In genomic region chr1:248850536-248851251, GRCh38 we compare ENCODE assay signal across 2 cellular contexts.
TF ChIP-seq lines count a peak whose summit lies in the region.

No MANE protein-coding gene starts in this region.

TF ChIP-seq in GM23338, 12 proteins besides CTCF, POLR2A, EP300 and RAD21:
- TF ChIP-seq ZNF331 (CRISPR knock-in tag; IDR thresholded peaks at IDR 0.05; ENCODE audit: low read depth) = no peak
- TF ChIP-seq ZNF462 (CRISPR knock-in tag; IDR thresholded peaks at IDR 0.05) = no peak
- no peak for TF ChIP-seq NANOG (IDR thresholded peaks at IDR 0.05; ENCODE audit: borderline replicate concordance)
- no peak for TF ChIP-seq CREB1 (CRISPR knock-in tag; IDR thresholded peaks at IDR 0.05; ENCODE audit: low read depth)
- no peak; the same call in 1 of the 2 replicates for TF ChIP-seq POLR2AphosphoS5 (IDR thresholded peaks at IDR 0.05; ENCODE audit: low read depth)
- TF ChIP-seq, protein P1, sequence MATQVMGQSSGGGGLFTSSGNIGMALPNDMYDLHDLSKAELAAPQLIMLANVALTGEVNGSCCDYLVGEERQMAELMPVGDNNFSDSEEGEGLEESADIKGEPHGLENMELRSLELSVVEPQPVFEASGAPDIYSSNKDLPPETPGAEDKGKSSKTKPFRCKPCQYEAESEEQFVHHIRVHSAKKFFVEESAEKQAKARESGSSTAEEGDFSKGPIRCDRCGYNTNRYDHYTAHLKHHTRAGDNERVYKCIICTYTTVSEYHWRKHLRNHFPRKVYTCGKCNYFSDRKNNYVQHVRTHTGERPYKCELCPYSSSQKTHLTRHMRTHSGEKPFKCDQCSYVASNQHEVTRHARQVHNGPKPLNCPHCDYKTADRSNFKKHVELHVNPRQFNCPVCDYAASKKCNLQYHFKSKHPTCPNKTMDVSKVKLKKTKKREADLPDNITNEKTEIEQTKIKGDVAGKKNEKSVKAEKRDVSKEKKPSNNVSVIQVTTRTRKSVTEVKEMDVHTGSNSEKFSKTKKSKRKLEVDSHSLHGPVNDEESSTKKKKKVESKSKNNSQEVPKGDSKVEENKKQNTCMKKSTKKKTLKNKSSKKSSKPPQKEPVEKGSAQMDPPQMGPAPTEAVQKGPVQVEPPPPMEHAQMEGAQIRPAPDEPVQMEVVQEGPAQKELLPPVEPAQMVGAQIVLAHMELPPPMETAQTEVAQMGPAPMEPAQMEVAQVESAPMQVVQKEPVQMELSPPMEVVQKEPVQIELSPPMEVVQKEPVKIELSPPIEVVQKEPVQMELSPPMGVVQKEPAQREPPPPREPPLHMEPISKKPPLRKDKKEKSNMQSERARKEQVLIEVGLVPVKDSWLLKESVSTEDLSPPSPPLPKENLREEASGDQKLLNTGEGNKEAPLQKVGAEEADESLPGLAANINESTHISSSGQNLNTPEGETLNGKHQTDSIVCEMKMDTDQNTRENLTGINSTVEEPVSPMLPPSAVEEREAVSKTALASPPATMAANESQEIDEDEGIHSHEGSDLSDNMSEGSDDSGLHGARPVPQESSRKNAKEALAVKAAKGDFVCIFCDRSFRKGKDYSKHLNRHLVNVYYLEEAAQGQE (IDR thresholded peaks at IDR 0.05; ENCODE audit: unreplicated experiment) = no peak
- no peak for TF ChIP-seq ETS1 (IDR thresholded peaks at IDR 0.05)
- no peak for TF ChIP-seq EZH2 (IDR thresholded peaks at IDR 0.05; ENCODE audit: low read depth, unreplicated experiment)
- TF ChIP-seq ZNF114 (CRISPR knock-in tag; IDR thresholded peaks at IDR 0.05) = no peak

TF ChIP-seq in K562, 482 proteins besides CTCF, POLR2A, EP300 and RAD21:
- TF ChIP-seq, protein P2, sequence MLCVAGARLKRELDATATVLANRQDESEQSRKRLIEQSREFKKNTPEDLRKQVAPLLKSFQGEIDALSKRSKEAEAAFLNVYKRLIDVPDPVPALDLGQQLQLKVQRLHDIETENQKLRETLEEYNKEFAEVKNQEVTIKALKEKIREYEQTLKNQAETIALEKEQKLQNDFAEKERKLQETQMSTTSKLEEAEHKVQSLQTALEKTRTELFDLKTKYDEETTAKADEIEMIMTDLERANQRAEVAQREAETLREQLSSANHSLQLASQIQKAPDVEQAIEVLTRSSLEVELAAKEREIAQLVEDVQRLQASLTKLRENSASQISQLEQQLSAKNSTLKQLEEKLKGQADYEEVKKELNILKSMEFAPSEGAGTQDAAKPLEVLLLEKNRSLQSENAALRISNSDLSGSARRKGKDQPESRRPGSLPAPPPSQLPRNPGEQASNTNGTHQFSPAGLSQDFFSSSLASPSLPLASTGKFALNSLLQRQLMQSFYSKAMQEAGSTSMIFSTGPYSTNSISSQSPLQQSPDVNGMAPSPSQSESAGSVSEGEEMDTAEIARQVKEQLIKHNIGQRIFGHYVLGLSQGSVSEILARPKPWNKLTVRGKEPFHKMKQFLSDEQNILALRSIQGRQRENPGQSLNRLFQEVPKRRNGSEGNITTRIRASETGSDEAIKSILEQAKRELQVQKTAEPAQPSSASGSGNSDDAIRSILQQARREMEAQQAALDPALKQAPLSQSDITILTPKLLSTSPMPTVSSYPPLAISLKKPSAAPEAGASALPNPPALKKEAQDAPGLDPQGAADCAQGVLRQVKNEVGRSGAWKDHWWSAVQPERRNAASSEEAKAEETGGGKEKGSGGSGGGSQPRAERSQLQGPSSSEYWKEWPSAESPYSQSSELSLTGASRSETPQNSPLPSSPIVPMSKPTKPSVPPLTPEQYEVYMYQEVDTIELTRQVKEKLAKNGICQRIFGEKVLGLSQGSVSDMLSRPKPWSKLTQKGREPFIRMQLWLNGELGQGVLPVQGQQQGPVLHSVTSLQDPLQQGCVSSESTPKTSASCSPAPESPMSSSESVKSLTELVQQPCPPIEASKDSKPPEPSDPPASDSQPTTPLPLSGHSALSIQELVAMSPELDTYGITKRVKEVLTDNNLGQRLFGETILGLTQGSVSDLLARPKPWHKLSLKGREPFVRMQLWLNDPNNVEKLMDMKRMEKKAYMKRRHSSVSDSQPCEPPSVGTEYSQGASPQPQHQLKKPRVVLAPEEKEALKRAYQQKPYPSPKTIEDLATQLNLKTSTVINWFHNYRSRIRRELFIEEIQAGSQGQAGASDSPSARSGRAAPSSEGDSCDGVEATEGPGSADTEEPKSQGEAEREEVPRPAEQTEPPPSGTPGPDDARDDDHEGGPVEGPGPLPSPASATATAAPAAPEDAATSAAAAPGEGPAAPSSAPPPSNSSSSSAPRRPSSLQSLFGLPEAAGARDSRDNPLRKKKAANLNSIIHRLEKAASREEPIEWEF (CRISPR knock-in tag; IDR thresholded peaks at IDR 0.05) = no peak
- TF ChIP-seq FOXJ2 (tag; IDR thresholded peaks at IDR 0.05) = no peak
- TF ChIP-seq FOXA3 (CRISPR knock-in tag; conservative IDR thresholded peaks at IDR 0.05 in 1 of 2, IDR thresholded peaks at IDR 0.05 in 1 of 2) = no peak
- no peak for TF ChIP-seq RBFOX2 (IDR thresholded peaks at IDR 0.05; ENCODE audit: low read depth, low read length)
- TF ChIP-seq POLR2AphosphoS2 (IDR thresholded peaks at IDR 0.05; ENCODE audit: low read length) = peak; percentile 9; the same call in 1 of the 2 replicates
- TF ChIP-seq ARID3B (CRISPR knock-in tag; IDR thresholded peaks at IDR 0.05; ENCODE audit: borderline replicate concordance) = no peak
- TF ChIP-seq DIDO1 (tag; IDR thresholded peaks at IDR 0.05; ENCODE audit: low read depth) = no peak
- no peak for TF ChIP-seq HNRNPUL1 (IDR thresholded peaks at IDR 0.05; ENCODE audit: low read length)
- TF ChIP-seq ZNF3 (CRISPR knock-in tag; IDR thresholded peaks at IDR 0.05) = no peak
- no peak for TF ChIP-seq HMGXB4 (CRISPR knock-in tag; IDR thresholded peaks at IDR 0.05)
- 0 out of 2 replicates have a peak, but pooled peaks have one; percentile 15 for TF ChIP-seq SUPT5H (IDR thresholded peaks at IDR 0.05)
- no peak for TF ChIP-seq ZNF57 (CRISPR knock-in tag; IDR thresholded peaks at IDR 0.05)
- TF ChIP-seq IRF9 (tag; IDR thresholded peaks at IDR 0.05) = no peak
- no peak for TF ChIP-seq SAFB2 (IDR thresholded peaks at IDR 0.05; ENCODE audit: borderline replicate concordance, low read depth, low read length, severe bottlenecking)
- TF ChIP-seq ZNF699 (CRISPR knock-in tag; IDR thresholded peaks at IDR 0.05; ENCODE audit: insufficient replicate concordance) = no peak
- no peak for TF ChIP-seq GTF2A2 (tag; IDR thresholded peaks at IDR 0.05)
- TF ChIP-seq POLR2AphosphoS5 (IDR thresholded peaks at IDR 0.05; ENCODE audit: control insufficient read depth, insufficient read depth, low read depth, low read length) = 0 out of 2 replicates have a peak, but pooled peaks have one; percentile 15
- peak; percentile 36 for TF ChIP-seq SIRT6 (IDR thresholded peaks at IDR 0.05; ENCODE audit: low read depth, low read length)
- no peak for TF ChIP-seq RAD51 (IDR thresholded peaks at IDR 0.05; ENCODE audit: borderline replicate concordance, low read depth)
- TF ChIP-seq ZFP36 (IDR thresholded peaks at IDR 0.05; ENCODE audit: low read depth, low read length, partially characterized antibody) = no peak
